9 cellular contexts compared by ENCODE assay signal in genomic region chr6:147207351-147207750, GRCh38. TPM values are rescaled to one million over a fixed set of nuclear protein-coding genes. Genes with fewer than 3 reads are reported as not detected.
DNase-seq lines count a peak whose midpoint lies in the region; ATAC-seq and TF ChIP-seq lines count a peak whose summit lies in the region.
"Had no signal": no experiment of that assay in that cellular context is flagged by ENCODE, and none has a peak within 500 bp of the region (broad histone marks: within the 10 kb centered on the region; RNA-seq: fewer than 3 reads in every experiment).

No MANE protein-coding gene starts in this region.

- TF ChIP-seq CTCF in Peyer's patch (IDR thresholded peaks at IDR 0.05), result no peak
- TF ChIP-seq CTCF in gastrocnemius medialis (IDR thresholded peaks at IDR 0.05 in 4 of 5, conservative IDR thresholded peaks at IDR 0.05 in 1 of 5), result no peak

- no peaks in the 10 kb centered on the region for H3K36me3 ChIP-seq in Peyer's patch
- H3K36me3 ChIP-seq in gastrocnemius medialis, result no peaks in the 10 kb centered on the region

- DNase-seq in HCEC 1CT, result peak; percentile 22
- no peak for DNase-seq in Peyer's patch
- peak; percentile 44 for DNase-seq in fibroblast of gingiva (ENCODE audit: low read depth)
- DNase-seq in gastrocnemius medialis, result no peak
- no peak for DNase-seq in activated naive CD4-positive, alpha-beta T cell treated with anti-CD3 and anti-CD28 coated beads, Interleukin-2, amount 50 U/mL, for 16 hours
- no peak for DNase-seq in GM19240 (ENCODE audit: insufficient read length, low spot score)
- DNase-seq: effector memory CD8-positive, alpha-beta T cell; stimulated activated CD4-positive, alpha-beta T cell treated with anti-CD3 and anti-CD28 coated beads, Interleukin-2, amount 100 ng/mL, for 48 hours had no signal

- H3K27ac ChIP-seq in Peyer's patch (peak overlapping the region in 3 of 4 donors; percentile 24 to 69 (median 30)), gastrocnemius medialis (peak overlapping the region; percentile 88 to 96 (median 93))

- H3K27me3 ChIP-seq in Peyer's patch (no peaks in the 10 kb centered on the region), gastrocnemius medialis (no peaks in the 10 kb centered on the region)

- TF ChIP-seq POLR2A in Peyer's patch (IDR thresholded peaks at IDR 0.05) (no peak), gastrocnemius medialis (IDR thresholded peaks at IDR 0.05) (no peak)

- H3K9me3 ChIP-seq in Peyer's patch, result no peaks in the 10 kb centered on the region
- H3K9me3 ChIP-seq in gastrocnemius medialis, result no peaks in the 10 kb centered on the region

- no peaks in the 10 kb centered on the region for H3K4me1 ChIP-seq in Peyer's patch
- peaks cover 39 to 41% of the 10 kb centered on the region in 2 donors for H3K4me1 ChIP-seq in gastrocnemius medialis

- H3K4me3 ChIP-seq in Peyer's patch (peak overlapping the region in 2 of 4 donors; percentile 68 to 72), gastrocnemius medialis (peak overlapping the region; percentile 7 to 95 (median 92))

- in situ Hi-C loops in gastrocnemius medialis (cut with MboI; ENCODE audit: low sequenced_read_pairs in 4 of 4), result loop anchor here in 1 of 4 donors (25.0 kb wide), 1 partner anchor 1395 kb away; the partner anchor contains the start of gene FBXO30

- intact Hi-C loops in gastrocnemius medialis (cut with DNase I; ENCODE audit: low total_unique reads), result no loop called here

- ATAC-seq in gastrocnemius medialis, result no peak
- ATAC-seq in HG02610 (IDR thresholded peaks at IDR 0.05; ENCODE audit: unreplicated experiment), result no peak
- ATAC-seq: effector memory CD8-positive, alpha-beta T cell had no signal

RNA-seq across cellular contexts. Expression of gene STXBP5, which starts 3.1 kb away (rescaled TPM):
- total RNA-seq in Peyer's patch, result 100 to 1,000 TPM in 1 of 4 donors, 10 to 100 TPM in 3; 78.4 to 115 (median 90.7) TPM
- 10 to 100 TPM; 15.6 to 41.3 (median 20.4) TPM for total RNA-seq in gastrocnemius medialis

Comparison
In these comparisons a context has a peak if more than half of its experiments do, and no peak if none do; other contexts are left out.
1. DNase-seq: peak in HCEC 1CT (single experiment) and fibroblast of gingiva (single experiment); none in Peyer's patch (0 of 3), gastrocnemius medialis (0 of 2), activated naive CD4-positive, alpha-beta T cell treated with anti-CD3 and anti-CD28 coated beads, Interleukin-2, amount 50 U/mL, for 16 hours (single experiment) and GM19240 (single experiment).